ENCODE assay signal across 8 cellular contexts in genomic region chr1:153946622-153947246, GRCh38. TPM values are rescaled to one million over a fixed set of nuclear protein-coding genes. Genes with fewer than 3 reads are reported as not detected.
DNase-seq lines count a peak whose midpoint lies in the region; ATAC-seq and TF ChIP-seq lines count a peak whose summit lies in the region.

Gene DENND4B (minus strand): TSS chr1:153946718. CDS start chr1:153944374, 2,344 bp downstream.

- peak; percentile 50 for ATAC-seq in GM21576 (IDR thresholded peaks at IDR 0.05; ENCODE audit: unreplicated experiment)

- peaks cover 4% of the 10 kb centered on the region for H3K79me2 ChIP-seq in neural cell (replicated peaks; ENCODE audit: insufficient read depth, low read length)

- peak within 1 kb of the TSS; percentile 67 for H3K4me2 ChIP-seq in neural cell (ENCODE audit: low read length)

- H3K27ac ChIP-seq in neural cell (ENCODE audit: low read length) (peak within 1 kb of the TSS; percentile 47), subcutaneous abdominal adipose tissue (ENCODE audit: low read depth, low read length) (peak within 1 kb of the TSS; percentile 84)

- no peaks in the 10 kb centered on the region for H3F3A ChIP-seq in neural cell (ENCODE audit: insufficient read depth, low read length, poor library complexity, severe bottlenecking)

- TF ChIP-seq CTCF in neural cell (IDR thresholded peaks at IDR 0.05; ENCODE audit: poor library complexity, severe bottlenecking), result peak; percentile 82

- TF ChIP-seq EP300 in Ishikawa (IDR thresholded peaks at IDR 0.05; ENCODE audit: borderline replicate concordance), result no peak
- no peak for TF ChIP-seq EP300 in neural cell (conservative IDR thresholded peaks at IDR 0.05; ENCODE audit: poor library complexity, severe bottlenecking)

- H3K9me3 ChIP-seq in neural cell (ENCODE audit: low read length), result no peaks in the 10 kb centered on the region
- H3K9me3 ChIP-seq in subcutaneous abdominal adipose tissue (ENCODE audit: control insufficient read depth in 5 of 5, low read length in 5 of 5), result no peaks in the 10 kb centered on the region

- DNase-seq in DMS79 treated with DMSO at 0.1 percent for 48 hours (lab: John Stamatoyannopoulos, UW), result peak; percentile 28
- DNase-seq in RPMI8226, result peak; percentile 94
- DNase-seq in activated effector memory CD4-positive, alpha-beta T cell treated with anti-CD3 and anti-CD28 coated beads, Interleukin-2, amount 50 U/mL, for 16 hours, result peak; percentile 92
- peak; percentile 55 for DNase-seq in fibroblast of the conjunctiva (ENCODE audit: low read depth)

- H3K9ac ChIP-seq in neural cell (ENCODE audit: low read length), result peak within 1 kb of the TSS; percentile 79
- H3K9ac ChIP-seq in subcutaneous abdominal adipose tissue (ENCODE audit: low read length in 5 of 5), result peak within 1 kb of the TSS; percentile 72 to 91 (median 88)

- H2AFZ ChIP-seq in neural cell (ENCODE audit: low read depth, low read length), result peak within 1 kb of the TSS; percentile 18

- no peaks in the 10 kb centered on the region for H4K20me1 ChIP-seq in neural cell (ENCODE audit: insufficient read depth)

- H3K27me3 ChIP-seq in neural cell (ENCODE audit: insufficient read depth, low read depth, low read length), result no peaks in the 10 kb centered on the region
- H3K27me3 ChIP-seq in subcutaneous abdominal adipose tissue (ENCODE audit: control insufficient read depth in 5 of 5, insufficient read depth in 4 of 5, low read length in 5 of 5), result no peaks in the 10 kb centered on the region

- TF ChIP-seq RAD21 in Ishikawa (IDR thresholded peaks at IDR 0.05; ENCODE audit: low read depth) (peak; percentile 51), neural cell (conservative IDR thresholded peaks at IDR 0.05) (peak; percentile 62)

- H3K9me2 ChIP-seq in neural cell (ENCODE audit: insufficient read depth, low read length), result no peaks in the 10 kb centered on the region

- H3K4me3 ChIP-seq in neural cell (ENCODE audit: low read length), result peak within 1 kb of the TSS; percentile 85
- H3K4me3 ChIP-seq in subcutaneous abdominal adipose tissue (ENCODE audit: low read depth in 1 of 5, low read length in 5 of 5), result peak within 1 kb of the TSS; percentile 66 to 82 (median 75)

- peaks cover 0 to 48% (median 40%) of the 10 kb centered on the region in 5 donors for H3K4me1 ChIP-seq in subcutaneous abdominal adipose tissue (ENCODE audit: control insufficient read depth in 5 of 5, insufficient read depth in 5 of 5, low read length in 5 of 5)

- H3K36me3 ChIP-seq in neural cell (ENCODE audit: insufficient read depth, low read length), result no peaks in the 10 kb centered on the region
- peaks cover 10 to 64% (median 57%) of the 10 kb centered on the region in 5 donors for H3K36me3 ChIP-seq in subcutaneous abdominal adipose tissue (ENCODE audit: control insufficient read depth in 5 of 5, insufficient read depth in 5 of 5, low read length in 5 of 5)

TF ChIP-seq in Ishikawa, 13 proteins besides CTCF, POLR2A, EP300 and RAD21:
- TF ChIP-seq, protein P1, sequence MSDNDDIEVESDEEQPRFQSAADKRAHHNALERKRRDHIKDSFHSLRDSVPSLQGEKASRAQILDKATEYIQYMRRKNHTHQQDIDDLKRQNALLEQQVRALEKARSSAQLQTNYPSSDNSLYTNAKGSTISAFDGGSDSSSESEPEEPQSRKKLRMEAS (IDR thresholded peaks at IDR 0.05), result peak; percentile 30; the same call in 1 of the 2 replicates
- TF ChIP-seq EGR1 (IDR thresholded peaks at IDR 0.05), result no peak
- TF ChIP-seq NFIC (IDR thresholded peaks at IDR 0.05), result no peak
- TF ChIP-seq TCF12 (IDR thresholded peaks at IDR 0.05; ENCODE audit: low read depth), result 0 out of 2 replicates have a peak, but pooled peaks have one; percentile 9
- peak; percentile 66; the same call in 1 of the 2 replicates for TF ChIP-seq TAF1 (IDR thresholded peaks at IDR 0.05; ENCODE audit: low read depth)
- TF ChIP-seq YY1 (IDR thresholded peaks at IDR 0.05; ENCODE audit: low read depth), result 0 out of 2 replicates have a peak, but pooled peaks have one; percentile 25

TF ChIP-seq in neural cell, 6 proteins besides CTCF, POLR2A, EP300 and RAD21:
- TF ChIP-seq REST (IDR thresholded peaks at IDR 0.05; ENCODE audit: borderline replicate concordance), result no peak
- TF ChIP-seq POLR2AphosphoS5 (IDR thresholded peaks at IDR 0.05), result no peak
- TF ChIP-seq MXI1 (conservative IDR thresholded peaks at IDR 0.05; ENCODE audit: poor library complexity, severe bottlenecking), result no peak
- TF ChIP-seq EZH2 (IDR thresholded peaks at IDR 0.05; ENCODE audit: borderline replicate concordance, insufficient read depth, low read length, poor library complexity, severe bottlenecking), result no peak
- TF ChIP-seq SMC3 (conservative IDR thresholded peaks at IDR 0.05; ENCODE audit: poor library complexity), result peak; percentile 75

RNA-seq across cellular contexts. Expression of gene DENND4B, which starts in this region (rescaled TPM):
- polyA plus RNA-seq in neural cell, result 25.3 and 30.9 TPM in 2 replicates
- polyA minus RNA-seq in neural cell, result 28.0 and 28.7 TPM in 2 replicates

Comparison
In these comparisons a context has a peak if more than half of its experiments do, and no peak if none do; other contexts are left out.
1. Peak in every context shown above with its lines: DNase-seq, ATAC-seq, H3K4me3 ChIP-seq and H3K27ac ChIP-seq.
2. DNase-seq: peak in every context shown above with its lines; median percentile 94 in RPMI8226; 92 in activated effector memory CD4-positive, alpha-beta T cell treated with anti-CD3 and anti-CD28 coated beads, Interleukin-2, amount 50 U/mL, for 16 hours; 55 in fibroblast of the conjunctiva; 28 in DMS79 treated with DMSO at 0.1 percent for 48 hours.